Comparison of ENCODE assay signal across 1 cellular context in the genomic region with DNA sequence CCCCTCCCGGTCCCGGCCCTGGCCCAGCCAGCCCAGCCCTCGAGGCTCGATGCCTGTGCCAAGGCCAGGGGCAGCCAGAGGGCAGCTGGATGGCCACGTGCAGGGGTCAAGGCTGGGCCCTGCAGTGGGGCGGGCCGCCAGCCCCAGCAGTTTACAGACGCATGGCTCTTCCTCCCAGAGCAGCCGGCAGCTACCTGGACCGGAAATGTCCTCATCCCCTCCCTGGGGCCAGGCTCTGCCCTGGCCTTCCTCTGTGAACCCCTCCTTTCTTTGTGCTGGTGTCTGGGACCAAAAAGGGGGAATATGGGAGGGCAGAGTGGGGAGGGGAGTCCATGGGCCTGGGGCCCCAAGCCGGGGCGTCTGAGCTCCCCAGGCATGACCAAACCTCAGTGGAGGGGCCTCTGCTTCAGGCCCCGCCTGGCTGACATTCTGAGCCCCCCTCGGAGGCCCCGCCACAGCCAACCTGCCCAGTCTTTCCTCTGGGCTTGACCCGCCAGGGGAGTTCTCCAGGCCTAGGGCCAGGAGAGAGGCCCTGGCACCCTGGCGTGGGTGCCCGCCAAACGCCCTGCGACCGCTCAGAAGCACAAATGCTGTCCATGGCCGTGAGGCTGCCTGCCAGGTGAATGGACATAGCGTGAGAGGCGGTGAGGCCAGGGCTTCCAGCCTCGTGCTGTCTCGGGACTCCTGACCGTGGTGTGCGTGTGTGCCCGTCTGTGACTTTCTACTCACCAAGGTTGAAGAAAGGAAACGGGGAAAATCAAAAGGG.
TF ChIP-seq lines count a peak whose summit lies in the region.

No MANE protein-coding gene starts in this region.

TF ChIP-seq in HepG2, 621 proteins besides CTCF, POLR2A, EP300 and RAD21 (continued from another document and continues in another):
- TF ChIP-seq HCFC1 (IDR thresholded peaks at IDR 0.05; ENCODE audit: low read depth, low read length) (no peak), SP1 (IDR thresholded peaks at IDR 0.05) (no peak), SP1 (CRISPR knock-in tag; IDR thresholded peaks at IDR 0.05) (no peak), BCL6 (CRISPR knock-in tag; IDR thresholded peaks at IDR 0.05) (peak; percentile 94), RBFOX2 (IDR thresholded peaks at IDR 0.05; ENCODE audit: low read depth, low read length) (0 out of 2 replicates have a peak, but pooled peaks have one; percentile 39), ZNF484 (CRISPR knock-in tag; IDR thresholded peaks at IDR 0.05; ENCODE audit: borderline replicate concordance, low read depth) (no peak), ZNF253 (CRISPR knock-in tag; IDR thresholded peaks at IDR 0.05; ENCODE audit: borderline replicate concordance) (peak; percentile 95; the same call in 1 of the 2 replicates), ZC3H13 (CRISPR knock-in tag; IDR thresholded peaks at IDR 0.05) (peak; percentile 97), ZNF33B (CRISPR knock-in tag; IDR thresholded peaks at IDR 0.05) (peak; percentile 77; the same call in 1 of the 2 replicates), ZNF30 (CRISPR knock-in tag; IDR thresholded peaks at IDR 0.05) (no peak), MYC (CRISPR knock-in tag; IDR thresholded peaks at IDR 0.05; ENCODE audit: borderline replicate concordance) (peak; percentile 97), ZNF274 (CRISPR knock-in tag; IDR thresholded peaks at IDR 0.05) (peak; percentile 92; the same call in 1 of the 2 replicates), SPEN (CRISPR knock-in tag; IDR thresholded peaks at IDR 0.05; ENCODE audit: low read depth) (peak; percentile 93), MTA1 (CRISPR knock-in tag; IDR thresholded peaks at IDR 0.05; ENCODE audit: borderline replicate concordance) (peak; percentile 94; the same call in 1 of the 2 replicates), ZFY (CRISPR knock-in tag; IDR thresholded peaks at IDR 0.05) (peak; percentile 90), EZH2 (conservative IDR thresholded peaks at IDR 0.05; ENCODE audit: low read depth, low read length) (no peak), ELF3 (CRISPR knock-in tag; IDR thresholded peaks at IDR 0.05) (peak; percentile 95), HOXA9 (CRISPR knock-in tag; IDR thresholded peaks at IDR 0.05; ENCODE audit: borderline replicate concordance) (0 out of 2 replicates have a peak, but pooled peaks have one; percentile 60), TP53 (CRISPR knock-in tag; conservative IDR thresholded peaks at IDR 0.05) (0 out of 2 replicates have a peak, but pooled peaks have one; percentile 53), SAFB2 (CRISPR knock-in tag; IDR thresholded peaks at IDR 0.05; ENCODE audit: borderline replicate concordance, low read depth) (peak; percentile 88; the same call in 1 of the 2 replicates), ZNF329 (CRISPR knock-in tag; IDR thresholded peaks at IDR 0.05; ENCODE audit: low read depth) (peak; percentile 74), TSC22D2 (CRISPR knock-in tag; IDR thresholded peaks at IDR 0.05; ENCODE audit: borderline replicate concordance) (no peak; the same call in 1 of the 2 replicates), HOXA5 (CRISPR knock-in tag; IDR thresholded peaks at IDR 0.05) (peak; percentile 90), SMAD1 (CRISPR knock-in tag; IDR thresholded peaks at IDR 0.05; ENCODE audit: borderline replicate concordance, low read depth) (peak; percentile 52; the same call in 1 of the 2 replicates), PRMT3 (CRISPR knock-in tag; IDR thresholded peaks at IDR 0.05; ENCODE audit: borderline replicate concordance, low read depth) (peak; percentile 93; the same call in 1 of the 2 replicates), ZNF607 (CRISPR knock-in tag; IDR thresholded peaks at IDR 0.05; ENCODE audit: borderline replicate concordance) (peak; percentile 83), PAF1 (CRISPR knock-in tag; IDR thresholded peaks at IDR 0.05) (peak; percentile 68; the same call in 1 of the 2 replicates), MEIS2 (CRISPR knock-in tag; IDR thresholded peaks at IDR 0.05) (peak; percentile 89), ZNF619 (CRISPR knock-in tag; IDR thresholded peaks at IDR 0.05) (peak; percentile 76; the same call in 1 of the 2 replicates), ZNF263 (CRISPR knock-in tag; IDR thresholded peaks at IDR 0.05) (peak; percentile 81), ZNF652 (CRISPR knock-in tag; IDR thresholded peaks at IDR 0.05; ENCODE audit: borderline replicate concordance, low read depth) (peak; percentile 53; the same call in 1 of the 2 replicates), ZNF431 (CRISPR knock-in tag; IDR thresholded peaks at IDR 0.05; ENCODE audit: borderline replicate concordance, low read depth) (peak; percentile 98; the same call in 1 of the 2 replicates), PCBP1 (IDR thresholded peaks at IDR 0.05; ENCODE audit: borderline replicate concordance, low read depth, low read length) (no peak), ZNF335 (CRISPR knock-in tag; IDR thresholded peaks at IDR 0.05) (peak; percentile 67; the same call in 1 of the 2 replicates), ZMAT3 (CRISPR knock-in tag; conservative IDR thresholded peaks at IDR 0.05) (peak; percentile 98), ASH2L (IDR thresholded peaks at IDR 0.05; ENCODE audit: insufficient read length, low read depth, low read length) (no peak), NFYC (CRISPR knock-in tag; IDR thresholded peaks at IDR 0.05) (peak; percentile 56), ATF7-NPFF (CRISPR knock-in tag; IDR thresholded peaks at IDR 0.05; ENCODE audit: low read depth) (peak; percentile 88), ETV6 (CRISPR knock-in tag; conservative IDR thresholded peaks at IDR 0.05) (peak; percentile 29; the same call in 1 of the 2 replicates), STAT5B (CRISPR knock-in tag; IDR thresholded peaks at IDR 0.05) (0 out of 2 replicates have a peak, but pooled peaks have one; percentile 65), SMC3 (IDR thresholded peaks at IDR 0.05; ENCODE audit: low read length) (no peak), ZNF616 (CRISPR knock-in tag; IDR thresholded peaks at IDR 0.05; ENCODE audit: low read depth) (peak; percentile 91; the same call in 1 of the 2 replicates)
- TF ChIP-seq, protein P1, sequence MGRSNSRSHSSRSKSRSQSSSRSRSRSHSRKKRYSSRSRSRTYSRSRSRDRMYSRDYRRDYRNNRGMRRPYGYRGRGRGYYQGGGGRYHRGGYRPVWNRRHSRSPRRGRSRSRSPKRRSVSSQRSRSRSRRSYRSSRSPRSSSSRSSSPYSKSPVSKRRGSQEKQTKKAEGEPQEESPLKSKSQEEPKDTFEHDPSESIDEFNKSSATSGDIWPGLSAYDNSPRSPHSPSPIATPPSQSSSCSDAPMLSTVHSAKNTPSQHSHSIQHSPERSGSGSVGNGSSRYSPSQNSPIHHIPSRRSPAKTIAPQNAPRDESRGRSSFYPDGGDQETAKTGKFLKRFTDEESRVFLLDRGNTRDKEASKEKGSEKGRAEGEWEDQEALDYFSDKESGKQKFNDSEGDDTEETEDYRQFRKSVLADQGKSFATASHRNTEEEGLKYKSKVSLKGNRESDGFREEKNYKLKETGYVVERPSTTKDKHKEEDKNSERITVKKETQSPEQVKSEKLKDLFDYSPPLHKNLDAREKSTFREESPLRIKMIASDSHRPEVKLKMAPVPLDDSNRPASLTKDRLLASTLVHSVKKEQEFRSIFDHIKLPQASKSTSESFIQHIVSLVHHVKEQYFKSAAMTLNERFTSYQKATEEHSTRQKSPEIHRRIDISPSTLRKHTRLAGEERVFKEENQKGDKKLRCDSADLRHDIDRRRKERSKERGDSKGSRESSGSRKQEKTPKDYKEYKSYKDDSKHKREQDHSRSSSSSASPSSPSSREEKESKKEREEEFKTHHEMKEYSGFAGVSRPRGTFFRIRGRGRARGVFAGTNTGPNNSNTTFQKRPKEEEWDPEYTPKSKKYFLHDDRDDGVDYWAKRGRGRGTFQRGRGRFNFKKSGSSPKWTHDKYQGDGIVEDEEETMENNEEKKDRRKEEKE (IDR thresholded peaks at IDR 0.05), result no peak
- TF ChIP-seq, protein P2, sequence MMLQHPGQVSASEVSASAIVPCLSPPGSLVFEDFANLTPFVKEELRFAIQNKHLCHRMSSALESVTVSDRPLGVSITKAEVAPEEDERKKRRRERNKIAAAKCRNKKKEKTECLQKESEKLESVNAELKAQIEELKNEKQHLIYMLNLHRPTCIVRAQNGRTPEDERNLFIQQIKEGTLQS (CRISPR knock-in tag; IDR thresholded peaks at IDR 0.05), result peak; percentile 51; the same call in 1 of the 2 replicates
- TF ChIP-seq, protein P3, sequence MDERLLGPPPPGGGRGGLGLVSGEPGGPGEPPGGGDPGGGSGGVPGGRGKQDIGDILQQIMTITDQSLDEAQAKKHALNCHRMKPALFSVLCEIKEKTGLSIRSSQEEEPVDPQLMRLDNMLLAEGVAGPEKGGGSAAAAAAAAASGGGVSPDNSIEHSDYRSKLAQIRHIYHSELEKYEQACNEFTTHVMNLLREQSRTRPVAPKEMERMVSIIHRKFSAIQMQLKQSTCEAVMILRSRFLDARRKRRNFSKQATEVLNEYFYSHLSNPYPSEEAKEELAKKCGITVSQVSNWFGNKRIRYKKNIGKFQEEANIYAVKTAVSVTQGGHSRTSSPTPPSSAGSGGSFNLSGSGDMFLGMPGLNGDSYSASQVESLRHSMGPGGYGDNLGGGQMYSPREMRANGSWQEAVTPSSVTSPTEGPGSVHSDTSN (CRISPR knock-in tag; IDR thresholded peaks at IDR 0.05), result peak; percentile 42; the same call in 1 of the 2 replicates
- TF ChIP-seq, protein P4, sequence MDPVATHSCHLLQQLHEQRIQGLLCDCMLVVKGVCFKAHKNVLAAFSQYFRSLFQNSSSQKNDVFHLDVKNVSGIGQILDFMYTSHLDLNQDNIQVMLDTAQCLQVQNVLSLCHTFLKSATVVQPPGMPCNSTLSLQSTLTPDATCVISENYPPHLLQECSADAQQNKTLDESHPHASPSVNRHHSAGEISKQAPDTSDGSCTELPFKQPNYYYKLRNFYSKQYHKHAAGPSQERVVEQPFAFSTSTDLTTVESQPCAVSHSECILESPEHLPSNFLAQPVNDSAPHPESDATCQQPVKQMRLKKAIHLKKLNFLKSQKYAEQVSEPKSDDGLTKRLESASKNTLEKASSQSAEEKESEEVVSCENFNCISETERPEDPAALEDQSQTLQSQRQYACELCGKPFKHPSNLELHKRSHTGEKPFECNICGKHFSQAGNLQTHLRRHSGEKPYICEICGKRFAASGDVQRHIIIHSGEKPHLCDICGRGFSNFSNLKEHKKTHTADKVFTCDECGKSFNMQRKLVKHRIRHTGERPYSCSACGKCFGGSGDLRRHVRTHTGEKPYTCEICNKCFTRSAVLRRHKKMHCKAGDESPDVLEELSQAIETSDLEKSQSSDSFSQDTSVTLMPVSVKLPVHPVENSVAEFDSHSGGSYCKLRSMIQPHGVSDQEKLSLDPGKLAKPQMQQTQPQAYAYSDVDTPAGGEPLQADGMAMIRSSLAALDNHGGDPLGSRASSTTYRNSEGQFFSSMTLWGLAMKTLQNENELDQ (CRISPR knock-in tag; IDR thresholded peaks at IDR 0.05; ENCODE audit: borderline replicate concordance), result no peak
- TF ChIP-seq, protein P5, sequence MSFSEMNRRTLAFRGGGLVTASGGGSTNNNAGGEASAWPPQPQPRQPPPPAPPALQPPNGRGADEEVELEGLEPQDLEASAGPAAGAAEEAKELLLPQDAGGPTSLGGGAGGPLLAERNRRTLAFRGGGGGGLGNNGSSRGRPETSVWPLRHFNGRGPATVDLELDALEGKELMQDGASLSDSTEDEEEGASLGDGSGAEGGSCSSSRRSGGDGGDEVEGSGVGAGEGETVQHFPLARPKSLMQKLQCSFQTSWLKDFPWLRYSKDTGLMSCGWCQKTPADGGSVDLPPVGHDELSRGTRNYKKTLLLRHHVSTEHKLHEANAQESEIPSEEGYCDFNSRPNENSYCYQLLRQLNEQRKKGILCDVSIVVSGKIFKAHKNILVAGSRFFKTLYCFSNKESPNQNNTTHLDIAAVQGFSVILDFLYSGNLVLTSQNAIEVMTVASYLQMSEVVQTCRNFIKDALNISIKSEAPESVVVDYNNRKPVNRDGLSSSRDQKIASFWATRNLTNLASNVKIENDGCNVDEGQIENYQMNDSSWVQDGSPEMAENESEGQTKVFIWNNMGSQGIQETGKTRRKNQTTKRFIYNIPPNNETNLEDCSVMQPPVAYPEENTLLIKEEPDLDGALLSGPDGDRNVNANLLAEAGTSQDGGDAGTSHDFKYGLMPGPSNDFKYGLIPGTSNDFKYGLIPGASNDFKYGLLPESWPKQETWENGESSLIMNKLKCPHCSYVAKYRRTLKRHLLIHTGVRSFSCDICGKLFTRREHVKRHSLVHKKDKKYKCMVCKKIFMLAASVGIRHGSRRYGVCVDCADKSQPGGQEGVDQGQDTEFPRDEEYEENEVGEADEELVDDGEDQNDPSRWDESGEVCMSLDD (CRISPR knock-in tag; IDR thresholded peaks at IDR 0.05; ENCODE audit: borderline replicate concordance), result no peak; the same call in 1 of the 2 replicates
- TF ChIP-seq, protein P6, sequence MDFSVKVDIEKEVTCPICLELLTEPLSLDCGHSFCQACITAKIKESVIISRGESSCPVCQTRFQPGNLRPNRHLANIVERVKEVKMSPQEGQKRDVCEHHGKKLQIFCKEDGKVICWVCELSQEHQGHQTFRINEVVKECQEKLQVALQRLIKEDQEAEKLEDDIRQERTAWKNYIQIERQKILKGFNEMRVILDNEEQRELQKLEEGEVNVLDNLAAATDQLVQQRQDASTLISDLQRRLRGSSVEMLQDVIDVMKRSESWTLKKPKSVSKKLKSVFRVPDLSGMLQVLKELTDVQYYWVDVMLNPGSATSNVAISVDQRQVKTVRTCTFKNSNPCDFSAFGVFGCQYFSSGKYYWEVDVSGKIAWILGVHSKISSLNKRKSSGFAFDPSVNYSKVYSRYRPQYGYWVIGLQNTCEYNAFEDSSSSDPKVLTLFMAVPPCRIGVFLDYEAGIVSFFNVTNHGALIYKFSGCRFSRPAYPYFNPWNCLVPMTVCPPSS (IDR thresholded peaks at IDR 0.05), result no peak
- TF ChIP-seq, protein P7, sequence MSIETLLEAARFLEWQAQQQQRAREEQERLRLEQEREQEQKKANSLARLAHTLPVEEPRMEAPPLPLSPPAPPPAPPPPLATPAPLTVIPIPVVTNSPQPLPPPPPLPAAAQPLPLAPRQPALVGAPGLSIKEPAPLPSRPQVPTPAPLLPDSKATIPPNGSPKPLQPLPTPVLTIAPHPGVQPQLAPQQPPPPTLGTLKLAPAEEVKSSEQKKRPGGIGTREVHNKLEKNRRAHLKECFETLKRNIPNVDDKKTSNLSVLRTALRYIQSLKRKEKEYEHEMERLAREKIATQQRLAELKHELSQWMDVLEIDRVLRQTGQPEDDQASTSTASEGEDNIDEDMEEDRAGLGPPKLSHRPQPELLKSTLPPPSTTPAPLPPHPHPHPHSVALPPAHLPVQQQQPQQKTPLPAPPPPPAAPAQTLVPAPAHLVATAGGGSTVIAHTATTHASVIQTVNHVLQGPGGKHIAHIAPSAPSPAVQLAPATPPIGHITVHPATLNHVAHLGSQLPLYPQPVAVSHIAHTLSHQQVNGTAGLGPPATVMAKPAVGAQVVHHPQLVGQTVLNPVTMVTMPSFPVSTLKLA (IDR thresholded peaks at IDR 0.05), result peak; percentile 57; the same call in 1 of the 2 replicates
- TF ChIP-seq, protein P8, sequence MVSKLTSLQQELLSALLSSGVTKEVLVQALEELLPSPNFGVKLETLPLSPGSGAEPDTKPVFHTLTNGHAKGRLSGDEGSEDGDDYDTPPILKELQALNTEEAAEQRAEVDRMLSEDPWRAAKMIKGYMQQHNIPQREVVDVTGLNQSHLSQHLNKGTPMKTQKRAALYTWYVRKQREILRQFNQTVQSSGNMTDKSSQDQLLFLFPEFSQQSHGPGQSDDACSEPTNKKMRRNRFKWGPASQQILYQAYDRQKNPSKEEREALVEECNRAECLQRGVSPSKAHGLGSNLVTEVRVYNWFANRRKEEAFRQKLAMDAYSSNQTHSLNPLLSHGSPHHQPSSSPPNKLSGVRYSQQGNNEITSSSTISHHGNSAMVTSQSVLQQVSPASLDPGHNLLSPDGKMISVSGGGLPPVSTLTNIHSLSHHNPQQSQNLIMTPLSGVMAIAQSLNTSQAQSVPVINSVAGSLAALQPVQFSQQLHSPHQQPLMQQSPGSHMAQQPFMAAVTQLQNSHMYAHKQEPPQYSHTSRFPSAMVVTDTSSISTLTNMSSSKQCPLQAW (CRISPR knock-in tag; IDR thresholded peaks at IDR 0.05), result peak; percentile 75; the same call in 1 of the 2 replicates
